Comparison of ENCODE assay signal across 8 cellular contexts in genomic region chr7:105759670-105760548, GRCh38.
DNase-seq lines count a peak whose midpoint lies in the region; ATAC-seq, FAIRE-seq and TF ChIP-seq lines count a peak whose summit lies in the region.

No MANE protein-coding gene starts in this region.

- ATAC-seq in natural killer cell (peak in 2 of 3 donors; percentile 44 to 58), sciatic nerve (peak; percentile 83)
- ATAC-seq in natural killer cell treated with Interleukin-12 subunit alpha and Interleukin-12 subunit beta and Interleukin-15 and Interleukin-18, amount 100 ng/mL, for 72 hours: no peak
- no peak for ATAC-seq in activated CD8-positive, alpha-beta T cell treated with anti-CD3 and anti-CD28 coated beads for 36 hours

- TF ChIP-seq POLR2A in GM12892 (IDR thresholded peaks at IDR 0.05; ENCODE audit: low read depth, low read length): no peak

- DNase-seq in natural killer cell: no peak
- no peak for DNase-seq in natural killer cell treated with Interleukin-12 subunit alpha and Interleukin-12 subunit beta and Interleukin-15 and Interleukin-18, amount 100 ng/mL, for 72 hours (ENCODE audit: low spot score)
- peak; percentile 34 for DNase-seq in NCI-H2081 treated with DMSO at 0.1 percent for 48 hours (lab: John Stamatoyannopoulos, UW)
- peak; percentile 40 for DNase-seq in activated CD8-positive, alpha-beta T cell treated with anti-CD3 and anti-CD28 coated beads for 36 hours
- peak in 41 of 42 donors; percentile 17 to 82 (median 62) for DNase-seq in head of caudate nucleus
- DNase-seq in sciatic nerve (ENCODE audit: low spot score): peak; percentile 70
- no peak for DNase-seq in GM19239 (ENCODE audit: insufficient read length, low spot score)
- no peak for DNase-seq in GM12892 (ENCODE audit: insufficient read length)

- no peaks in the 10 kb centered on the region for H3K36me3 Mint-ChIP-seq in natural killer cell
- no peaks in the 10 kb centered on the region for H3K36me3 Mint-ChIP-seq in natural killer cell treated with Interleukin-12 subunit alpha and Interleukin-12 subunit beta and Interleukin-15 and Interleukin-18, amount 100 ng/mL, for 72 hours
- H3K36me3 Mint-ChIP-seq in activated CD8-positive, alpha-beta T cell treated with anti-CD3 and anti-CD28 coated beads for 36 hours (ENCODE audit: low read depth): no peaks in the 10 kb centered on the region

- POLR2A ChIA-PET in activated CD8-positive, alpha-beta T cell treated with anti-CD3 and anti-CD28 coated beads for 36 hours (lab: Charles Lee): interaction anchor here (0.6 to 1.2 kb wide), 3 partner anchors 65 to 320 kb away, joined by 3 to 4 read pairs (median 3); no protein-coding TSS in a partner anchor

- no peak overlapping the region for H3K4me3 Mint-ChIP-seq in natural killer cell
- no peak overlapping the region for H3K4me3 Mint-ChIP-seq in natural killer cell treated with Interleukin-12 subunit alpha and Interleukin-12 subunit beta and Interleukin-15 and Interleukin-18, amount 100 ng/mL, for 72 hours
- no peak overlapping the region for H3K4me3 Mint-ChIP-seq in activated CD8-positive, alpha-beta T cell treated with anti-CD3 and anti-CD28 coated beads for 36 hours

- peak overlapping the region; percentile 19 to 55 for H3K27ac Mint-ChIP-seq in natural killer cell
- H3K27ac Mint-ChIP-seq in natural killer cell treated with Interleukin-12 subunit alpha and Interleukin-12 subunit beta and Interleukin-15 and Interleukin-18, amount 100 ng/mL, for 72 hours: peak overlapping the region in 1 of 2 donors; percentile 60
- H3K27ac Mint-ChIP-seq in activated CD8-positive, alpha-beta T cell treated with anti-CD3 and anti-CD28 coated beads for 36 hours: no peak overlapping the region

- intact Hi-C loops in natural killer cell (cut with micrococcal nuclease) (loop anchor here (1.0 to 10.0 kb wide), 6 partner anchors 47 to 395 kb away; partner anchors contain the start of gene ATXN7L1), head of caudate nucleus (cut with DNase I) (loop anchor here (10.0 kb wide), 2 partner anchors 245 to 285 kb away; no protein-coding TSS in a partner anchor), sciatic nerve (cut with DNase I) (loop anchor here (5.0 kb wide), 1 partner anchor 277 kb away; no protein-coding TSS in a partner anchor)
- intact Hi-C loops in activated CD8-positive, alpha-beta T cell treated with anti-CD3 and anti-CD28 coated beads for 36 hours (cut with micrococcal nuclease): loop anchor here (2.0 to 5.0 kb wide), 4 partner anchors 108 to 283 kb away; partner anchors contain the start of gene ATXN7L1

- FAIRE-seq in GM19239 (lab: Jason Lieb, UNC) (no peak), GM12892 (lab: Jason Lieb, UNC) (no peak)

- CTCF ChIA-PET in activated CD8-positive, alpha-beta T cell treated with anti-CD3 and anti-CD28 coated beads for 36 hours (lab: Charles Lee): interaction anchor here (0.6 to 10.2 kb wide), 56 partner anchors 8 to 395 kb away, joined by 3 to 85 read pairs (median 4); no protein-coding TSS in a partner anchor

- H3K9me3 Mint-ChIP-seq in natural killer cell: no peaks in the 10 kb centered on the region
- no peaks in the 10 kb centered on the region for H3K9me3 Mint-ChIP-seq in natural killer cell treated with Interleukin-12 subunit alpha and Interleukin-12 subunit beta and Interleukin-15 and Interleukin-18, amount 100 ng/mL, for 72 hours
- no peaks in the 10 kb centered on the region for H3K9me3 Mint-ChIP-seq in activated CD8-positive, alpha-beta T cell treated with anti-CD3 and anti-CD28 coated beads for 36 hours

- peak; percentile 78 for TF ChIP-seq CTCF in natural killer cell (IDR thresholded peaks at IDR 0.05)
- TF ChIP-seq CTCF in activated CD8-positive, alpha-beta T cell treated with anti-CD3 and anti-CD28 coated beads for 36 hours (IDR thresholded peaks at IDR 0.05): peak; percentile 82

- no peaks in the 10 kb centered on the region for H3K27me3 Mint-ChIP-seq in natural killer cell (ENCODE audit: low read depth in 2 of 2)
- peaks cover 0 to 2% of the 10 kb centered on the region in 2 donors for H3K27me3 Mint-ChIP-seq in natural killer cell treated with Interleukin-12 subunit alpha and Interleukin-12 subunit beta and Interleukin-15 and Interleukin-18, amount 100 ng/mL, for 72 hours
- H3K27me3 Mint-ChIP-seq in activated CD8-positive, alpha-beta T cell treated with anti-CD3 and anti-CD28 coated beads for 36 hours: no peaks in the 10 kb centered on the region

- H3K4me1 Mint-ChIP-seq in natural killer cell: peaks cover 37 to 50% of the 10 kb centered on the region in 2 donors
- peaks cover 21 to 23% of the 10 kb centered on the region in 2 donors for H3K4me1 Mint-ChIP-seq in natural killer cell treated with Interleukin-12 subunit alpha and Interleukin-12 subunit beta and Interleukin-15 and Interleukin-18, amount 100 ng/mL, for 72 hours (ENCODE audit: low read depth in 2 of 2)
- peaks cover 26% of the 10 kb centered on the region for H3K4me1 Mint-ChIP-seq in activated CD8-positive, alpha-beta T cell treated with anti-CD3 and anti-CD28 coated beads for 36 hours (ENCODE audit: low read depth)

Comparison
In these comparisons a context has a peak if more than half of its experiments do, and no peak if none do; other contexts are left out.
1. ATAC-seq: peak in natural killer cell (2 of 3) and sciatic nerve (single experiment); none in natural killer cell treated with Interleukin-12 subunit alpha and Interleukin-12 subunit beta and Interleukin-15 and Interleukin-18, amount 100 ng/mL, for 72 hours (0 of 2) and activated CD8-positive, alpha-beta T cell treated with anti-CD3 and anti-CD28 coated beads for 36 hours (single experiment).
2. DNase-seq: peak in NCI-H2081 treated with DMSO at 0.1 percent for 48 hours (single experiment), activated CD8-positive, alpha-beta T cell treated with anti-CD3 and anti-CD28 coated beads for 36 hours (single experiment), head of caudate nucleus (41 of 42) and sciatic nerve (single experiment); none in natural killer cell (single experiment), natural killer cell treated with Interleukin-12 subunit alpha and Interleukin-12 subunit beta and Interleukin-15 and Interleukin-18, amount 100 ng/mL, for 72 hours (single experiment), GM19239 (single experiment) and GM12892 (single experiment).